Comparison of ENCODE assay signal across 29 cellular contexts in the genomic region with DNA sequence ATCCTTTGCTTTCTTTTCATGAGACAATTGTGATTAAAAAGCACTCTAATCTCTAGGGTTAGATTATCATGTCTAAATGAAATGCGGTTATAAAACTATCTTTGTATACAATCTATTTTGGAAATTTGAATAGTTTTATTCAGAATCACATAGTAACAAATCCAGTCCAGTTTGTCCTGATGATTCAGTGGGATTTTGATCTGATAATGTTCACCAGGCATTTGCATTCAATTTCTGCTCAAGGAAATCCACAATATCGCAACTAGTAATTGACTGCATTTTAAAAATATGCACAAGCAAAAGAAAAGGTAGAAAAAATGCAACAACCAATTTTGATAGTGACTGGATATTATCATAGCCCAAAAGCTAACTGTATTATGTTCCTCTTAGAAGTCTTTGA.
"Had no signal": no experiment of that assay in that cellular context is flagged by ENCODE, and none has a peak within 500 bp of the region (broad histone marks: within the 10 kb centered on the region; RNA-seq: fewer than 3 reads in every experiment).

No MANE protein-coding gene starts in this region.

- FAIRE-seq: kidney, pancreas had no signal

- H3K27me3 ChIP-seq: left lung, neural progenitor cell, neutrophil, pancreas, tibial nerve, uterus had no signal

- H3K36me3 ChIP-seq: left lung, lower lobe of right lung, neural progenitor cell, neutrophil, pancreas, prostate gland, tibial nerve, uterus had no signal

- H3K9me3 Mint-ChIP-seq: natural killer cell; nephron progenitor cell; neural progenitor cell; stimulated activated memory B cell treated with anti-CD40 and anti-IgM and Interleukin-4, amounts not matched to agents 10 μg/mL and 1 μg/mL and 100 μg/mL, for 72 hours; stimulated activated naive CD8-positive, alpha-beta T cell treated with anti-CD3 and anti-CD28 coated beads, Interleukin-15, amount 100 ng/mL, for 72 hours; type B pancreatic cell had no signal

- ATAC-seq: left colon; left lung; lower lobe of right lung; natural killer cell; pancreas; right cardiac atrium; sciatic nerve; stimulated activated memory B cell treated with anti-CD40 and anti-IgM and Interleukin-4, amounts not matched to agents 10 μg/mL and 1 μg/mL and 100 μg/mL, for 72 hours; stimulated activated naive CD8-positive, alpha-beta T cell treated with anti-CD3 and anti-CD28 coated beads, Interleukin-15, amount 100 ng/mL, for 72 hours had no signal

- H3K27ac Mint-ChIP-seq: mesothelial cell of epicardium; naive B cell; natural killer cell; nephron progenitor cell; neural progenitor cell; stimulated activated memory B cell treated with anti-CD40 and anti-IgM and Interleukin-4, amounts not matched to agents 10 μg/mL and 1 μg/mL and 100 μg/mL, for 72 hours; stimulated activated naive CD8-positive, alpha-beta T cell treated with anti-CD3 and anti-CD28 coated beads, Interleukin-15, amount 100 ng/mL, for 72 hours; type B pancreatic cell had no signal

- H3K27me3 Mint-ChIP-seq: stimulated activated memory B cell treated with anti-CD40 and anti-IgM and Interleukin-4, amounts not matched to agents 10 μg/mL and 1 μg/mL and 100 μg/mL, for 72 hours; stimulated activated naive CD8-positive, alpha-beta T cell treated with anti-CD3 and anti-CD28 coated beads, Interleukin-15, amount 100 ng/mL, for 72 hours; type B pancreatic cell had no signal

- H3K4me3 ChIP-seq: left lung, lower lobe of right lung, neural progenitor cell, pancreas, prostate gland, skin epidermis, tibial nerve, uterus had no signal

- H2AFZ ChIP-seq: neural progenitor cell had no signal

- H3K9ac ChIP-seq: neural progenitor cell had no signal

- H3K27ac ChIP-seq: left lung, lower lobe of right lung, neural progenitor cell, neutrophil, pancreas, prostate gland, skin epidermis, tibial nerve, uterus had no signal

- H3K4me2 ChIP-seq: neural progenitor cell had no signal

- H3K4me3 Mint-ChIP-seq: mesothelial cell of epicardium; naive B cell; natural killer cell; nephron progenitor cell; neural progenitor cell; stimulated activated memory B cell treated with anti-CD40 and anti-IgM and Interleukin-4, amounts not matched to agents 10 μg/mL and 1 μg/mL and 100 μg/mL, for 72 hours; stimulated activated naive CD8-positive, alpha-beta T cell treated with anti-CD3 and anti-CD28 coated beads, Interleukin-15, amount 100 ng/mL, for 72 hours; type B pancreatic cell had no signal

- H3K36me3 Mint-ChIP-seq: mesothelial cell of epicardium; naive B cell; natural killer cell; neural progenitor cell; stimulated activated memory B cell treated with anti-CD40 and anti-IgM and Interleukin-4, amounts not matched to agents 10 μg/mL and 1 μg/mL and 100 μg/mL, for 72 hours; type B pancreatic cell had no signal

- H3K9me3 ChIP-seq: left lung, lower lobe of right lung, neutrophil, pancreas, prostate gland, tibial nerve, uterus had no signal

- H3K4me1 Mint-ChIP-seq: naive B cell, nephron progenitor cell, neural progenitor cell had no signal

- H3K4me1 ChIP-seq: left lung, lower lobe of right lung, neural progenitor cell, pancreas, prostate gland, tibial nerve, uterus had no signal

- DNase-seq: hippocampal formation; kidney; left colon; left lung; lower lobe of right lung; mammary epithelial cell; mesenchymal stem cell; naive B cell; natural killer cell; nephron progenitor cell; occipital lobe; pancreas; posterior cingulate gyrus; retina; right cardiac atrium; stimulated activated CD4-positive, alpha-beta T cell treated with anti-CD3 and anti-CD28 coated beads, Interleukin-4, amount 100 ng/mL, for 24 hours; stimulated activated naive CD4-positive, alpha-beta T cell treated with Interleukin-2 at 50 U/mL for 16 hours; stimulated activated naive CD8-positive, alpha-beta T cell treated with anti-CD3 and anti-CD28 coated beads, Interleukin-15, amount 100 ng/mL, for 72 hours; substantia nigra; uterus had no signal
